ENCODE assay signal across 24 cellular contexts in the genomic region with DNA sequence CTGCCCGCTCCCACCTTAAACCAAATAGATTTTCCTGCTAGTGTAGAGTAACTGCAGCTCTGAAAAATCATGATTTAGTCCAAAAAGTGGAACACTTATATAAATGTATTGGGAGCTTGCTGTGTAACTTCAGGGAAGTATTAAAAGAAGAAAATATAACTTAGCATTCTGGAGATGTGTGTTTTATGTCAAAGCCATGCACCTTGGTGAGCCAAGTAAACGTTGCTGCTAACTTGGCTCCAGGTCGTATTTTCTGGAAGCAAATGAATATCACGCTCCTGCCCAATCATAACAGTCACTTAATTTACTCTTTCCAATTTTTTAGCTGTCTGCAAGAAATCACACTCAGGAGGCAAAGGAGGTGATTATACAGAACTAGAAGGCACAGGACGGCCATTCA.
"Had no signal": no experiment of that assay in that cellular context is flagged by ENCODE, and none has a peak within 500 bp of the region (broad histone marks: within the 10 kb centered on the region; RNA-seq: fewer than 3 reads in every experiment).

No MANE protein-coding gene starts in this region.

- H3K4me1 ChIP-seq: colonic mucosa, esophagus squamous epithelium, gastrocnemius medialis, heart right ventricle, left lung, lower lobe of right lung had no signal

- ATAC-seq: effector memory CD8-positive, alpha-beta T cell; esophagus mucosa; gastrocnemius medialis; heart right ventricle; left cardiac atrium; left lung; left ventricle myocardium superior; lower lobe of right lung; mucosa of descending colon had no signal

- H3K27me3 Mint-ChIP-seq: dendritic cell treated with granulocyte-macrophage colony-stimulating factor and Interleukin-4, amounts not matched to agents 40 ng/mL and 50 ng/mL, for 4 days; effector memory CD8-positive, alpha-beta T cell had no signal

- H3K9me3 Mint-ChIP-seq: dendritic cell treated with granulocyte-macrophage colony-stimulating factor and Interleukin-4, amounts not matched to agents 40 ng/mL and 50 ng/mL, for 4 days; effector memory CD8-positive, alpha-beta T cell; endodermal cell; mesothelial cell of epicardium had no signal

- H3K4me3 Mint-ChIP-seq: dendritic cell treated with granulocyte-macrophage colony-stimulating factor and Interleukin-4, amounts not matched to agents 40 ng/mL and 50 ng/mL, for 4 days; effector memory CD8-positive, alpha-beta T cell; endodermal cell; mesothelial cell of epicardium had no signal

- H3K4me3 ChIP-seq: colonic mucosa, esophagus squamous epithelium, gastrocnemius medialis, heart right ventricle, left lung, lower lobe of right lung, mucosa of descending colon had no signal

- DNase-seq: colonic mucosa; cortex of kidney; effector CD8-positive, alpha-beta T cell; effector memory CD8-positive, alpha-beta T cell; endodermal cell; erythroblast; esophagus squamous epithelium; foreskin fibroblast; foreskin melanocyte; gastrocnemius medialis; glutamatergic neuron; head of caudate nucleus; heart right ventricle; hippocampal formation; left cardiac atrium; left lung; left ventricle myocardium superior; lower lobe of right lung; mesenchymal stem cell; mucosa of descending colon had no signal

- H3K27ac ChIP-seq: colonic mucosa, epithelial cell of prostate, esophagus squamous epithelium, gastrocnemius medialis, heart right ventricle, left lung, lower lobe of right lung had no signal

- H3K4me1 Mint-ChIP-seq: endodermal cell had no signal

- H3K27ac Mint-ChIP-seq: dendritic cell treated with granulocyte-macrophage colony-stimulating factor and Interleukin-4, amounts not matched to agents 40 ng/mL and 50 ng/mL, for 4 days; effector memory CD8-positive, alpha-beta T cell; endodermal cell; mesothelial cell of epicardium had no signal

- H3K27me3 ChIP-seq: colonic mucosa, esophagus squamous epithelium, gastrocnemius medialis, heart right ventricle, left lung had no signal

- H3K9me3 ChIP-seq: colonic mucosa, esophagus squamous epithelium, gastrocnemius medialis, heart right ventricle, left lung, lower lobe of right lung, mucosa of descending colon had no signal
